8 cellular contexts compared by ENCODE assay signal in genomic region chr20:46021361-46022359, GRCh38. TPM values are rescaled to one million over a fixed set of nuclear protein-coding genes. Genes with fewer than 3 reads are reported as not detected.
DNase-seq lines count a peak whose midpoint lies in the region; ATAC-seq and TF ChIP-seq lines count a peak whose summit lies in the region.

No MANE protein-coding gene starts in this region.

- H3K4me1 Mint-ChIP-seq in chondrocyte (ENCODE audit: low read depth) = peaks cover 6% of the 10 kb centered on the region

- no peaks in the 10 kb centered on the region for H3K36me3 Mint-ChIP-seq in chondrocyte (ENCODE audit: low read depth)

- H3K27ac Mint-ChIP-seq in chondrocyte (ENCODE audit: unreplicated experiment) = no peak overlapping the region

- TF ChIP-seq EP300 in gastroesophageal sphincter (IDR thresholded peaks at IDR 0.05) = no peak

- DNase-seq in NCI-H524 (lab: John Stamatoyannopoulos, UW) (peak; percentile 68 to 75), NCI-H524 treated with DMSO at 0.1 percent for 48 hours (lab: John Stamatoyannopoulos, UW) (no peak), NCI-H146 (lab: John Stamatoyannopoulos, UW) (peak; percentile 89), T-helper 9 cell (peak; percentile 32), chondrocyte (ENCODE audit: low spot score) (no peak), lung microvascular endothelial cell (ENCODE audit: low read depth in 2 of 2) (peak; percentile 20 to 57), tibial artery (no peak)

- H3K36me3 ChIP-seq in tibial artery (no peaks in the 10 kb centered on the region), gastroesophageal sphincter (no peaks in the 10 kb centered on the region)

- no peak for ATAC-seq in gastroesophageal sphincter

- TF ChIP-seq POLR2A in gastroesophageal sphincter (IDR thresholded peaks at IDR 0.05) = no peak

- H3K27ac ChIP-seq in tibial artery = no peak overlapping the region
- H3K27ac ChIP-seq in gastroesophageal sphincter = no peak overlapping the region

- H3K9me3 ChIP-seq in tibial artery (no peaks in the 10 kb centered on the region), gastroesophageal sphincter (no peaks in the 10 kb centered on the region)

- WGBS in gastroesophageal sphincter (ENCODE audit: low coverage in 1 of 2), 2 donors = 0 to 12% methylated on average over 18 to 33 of the region's 71 CpGs

- peaks cover 66% of the 10 kb centered on the region for H3K27me3 Mint-ChIP-seq in chondrocyte (ENCODE audit: low read depth)

- H3K27me3 ChIP-seq in tibial artery = peaks cover 5 to 87% of the 10 kb centered on the region in 2 donors
- peaks cover 100% of the 10 kb centered on the region for H3K27me3 ChIP-seq in gastroesophageal sphincter

- no peaks in the 10 kb centered on the region for H3K9me3 Mint-ChIP-seq in chondrocyte (ENCODE audit: low read depth)

- H3K4me3 Mint-ChIP-seq in chondrocyte (ENCODE audit: unreplicated experiment) = peak overlapping the region; percentile 62

- H3K4me1 ChIP-seq in tibial artery (peaks cover 0 to 19% (median 15%) of the 10 kb centered on the region in 4 donors), gastroesophageal sphincter (peaks cover 0 to 19% (median 17%) of the 10 kb centered on the region in 3 donors)

- intact Hi-C loops in tibial artery (cut with DNase I; ENCODE audit: low total_unique reads) = loop anchor here (5.0 kb wide), 1 partner anchor 151 kb away; no protein-coding TSS in a partner anchor

- H3K4me3 ChIP-seq in tibial artery = peak overlapping the region; percentile 24 to 40
- peak overlapping the region in 1 of 2 donors; percentile 46 for H3K4me3 ChIP-seq in gastroesophageal sphincter

- TF ChIP-seq CTCF in chondrocyte (IDR thresholded peaks at IDR 0.05) (no peak), tibial artery (IDR thresholded peaks at IDR 0.05) (no peak), gastroesophageal sphincter (IDR thresholded peaks at IDR 0.05) (no peak)

RNA-seq across cellular contexts. Expression of gene SLC12A5, which starts 7.4 kb away (rescaled TPM):
- total RNA-seq in chondrocyte (0.89 to 2.1 TPM (median 1.9 TPM) in 3 replicates), lung microvascular endothelial cell (0.20 and 0.44 TPM in 2 replicates), gastroesophageal sphincter (not detected)

RNA-seq across cellular contexts. Expression of gene MMP9, which starts 13.0 kb away (rescaled TPM):
- total RNA-seq in chondrocyte = 2.1 to 2.2 TPM in 2 of 3 replicates, not detected in the other
- under 0.01 TPM in 1 of 2 replicates, not detected in the other for total RNA-seq in lung microvascular endothelial cell
- total RNA-seq in gastroesophageal sphincter = 1 to 10 TPM in 2 of 4 donors, under 1 TPM in 1, not detected in 1; 0.15 to 3.9 (median 1.2) TPM

RNA-seq across cellular contexts. Expression of gene ZNF335, which starts 49.7 kb away (rescaled TPM):
- total RNA-seq in chondrocyte (14.2 to 18.3 TPM (median 14.6 TPM) in 3 replicates), lung microvascular endothelial cell (4.4 and 8.9 TPM in 2 replicates), gastroesophageal sphincter (10 to 100 TPM in 3 of 4 donors, 1 to 10 TPM in 1; 7.5 to 17.9 (median 16.5) TPM)

Comparison
In these comparisons a context has a peak if more than half of its experiments do, and no peak if none do; other contexts are left out.
1. DNase-seq: peak in NCI-H524 (2 of 2), NCI-H146 (single experiment), T-helper 9 cell (single experiment) and lung microvascular endothelial cell (2 of 2); none in NCI-H524 treated with DMSO at 0.1 percent for 48 hours (single experiment), chondrocyte (single experiment) and tibial artery (0 of 2).